16 cellular contexts compared by ENCODE assay signal in the genomic region with DNA sequence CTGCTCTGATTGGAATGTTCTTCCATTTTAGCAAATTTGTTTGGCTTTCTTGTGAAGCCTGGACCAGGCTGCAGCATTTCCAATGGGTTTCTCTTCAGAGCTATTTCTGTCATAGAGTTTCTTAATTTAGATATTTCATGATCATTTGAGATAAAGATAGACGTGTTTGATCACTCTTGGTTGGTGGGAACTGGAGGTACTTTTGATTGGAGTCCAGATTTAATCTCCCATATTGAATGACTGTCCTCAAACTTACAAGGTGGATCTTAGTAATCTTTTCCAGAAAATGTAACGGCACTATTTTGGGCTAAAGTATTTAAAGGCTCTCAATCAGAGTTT. TPM values are rescaled to one million over a fixed set of nuclear protein-coding genes. Genes with fewer than 3 reads are reported as not detected.
A peak's percentile ranks its signal among the peaks of the same experiment; 100 is the strongest.
DNase-seq lines count a peak whose midpoint lies in the region; ATAC-seq and TF ChIP-seq lines count a peak whose summit lies in the region.
"Had no signal": no experiment of that assay in that cellular context is flagged by ENCODE, and none has a peak within 500 bp of the region (broad histone marks: within the 10 kb centered on the region; RNA-seq: fewer than 3 reads in every experiment).

No MANE protein-coding gene starts in this region.

- no peak overlapping the region for H2BK120ac ChIP-seq in H9 (ENCODE audit: low read depth, low read length, poor library complexity, severe bottlenecking)

- WGBS in psoas muscle, 3 donors, result 17 to 31% (median 23%) methylated on average over 2 of the region's 2 CpGs
- WGBS in transverse colon (ENCODE audit: low coverage in 1 of 2), 2 donors, result 68 to 75% methylated on average over 2 of the region's 2 CpGs
- WGBS in H9 (ENCODE audit: extremely low coverage, insufficient read length, low lambda C conversion rate), result no CpG with 5 or more reads among the region's 2 CpGs

- peaks cover 5 to 15% of the 10 kb centered on the region in 2 donors for H3K4me1 ChIP-seq in ascending aorta
- peaks cover 73% of the 10 kb centered on the region for H3K4me1 ChIP-seq in psoas muscle
- H3K4me1 ChIP-seq in transverse colon, result peaks cover 0 to 9% (median 0%) of the 10 kb centered on the region in 4 donors
- no peaks in the 10 kb centered on the region for H3K4me1 ChIP-seq in H9 (ENCODE audit: insufficient read depth, low read length)

- H3K36me3 Mint-ChIP-seq in mesothelial cell of epicardium (no peaks in the 10 kb centered on the region), H9 (ENCODE audit: insufficient read depth in 1 of 3, low read depth in 3 of 3) (no peaks in the 10 kb centered on the region)

- intact Hi-C loops in ascending aorta (cut with DNase I), result loop anchor here (2.0 to 10.0 kb wide), 3 partner anchors 30 to 92 kb away; a partner anchor contains a TSS
- intact Hi-C loops in psoas muscle (cut with DNase I), result no loop called here
- intact Hi-C loops in transverse colon (cut with DNase I; ENCODE audit: low total_unique reads), result no loop called here

- no peak overlapping the region for H2BK15ac ChIP-seq in H9 (ENCODE audit: low read depth, low read length)

- H3K36me3 ChIP-seq in ascending aorta, result no peaks in the 10 kb centered on the region
- peaks cover 0 to 7% of the 10 kb centered on the region in 2 donors for H3K36me3 ChIP-seq in psoas muscle (ENCODE audit: insufficient read depth in 1 of 2, low read depth in 1 of 2)
- H3K36me3 ChIP-seq in transverse colon, result no peaks in the 10 kb centered on the region
- H3K36me3 ChIP-seq: MG63 had no signal

- no peak overlapping the region for H3K4ac ChIP-seq in H9 (ENCODE audit: low read depth, low read length)

- H3K23me2 ChIP-seq in H9 (ENCODE audit: insufficient read length, low read depth, low read length, poor library complexity, severe bottlenecking), result no peaks in the 10 kb centered on the region

- no peak overlapping the region for H3K56ac ChIP-seq in H9 (ENCODE audit: insufficient read length, low read depth, low read length)

- H3K9ac ChIP-seq in H9 (ENCODE audit: extremely low read depth, insufficient read length, low read length), result no peak overlapping the region

- no peak for TF ChIP-seq CTCF in ascending aorta (IDR thresholded peaks at IDR 0.05)
- TF ChIP-seq CTCF in mesothelial cell of epicardium (IDR thresholded peaks at IDR 0.05; ENCODE audit: unreplicated experiment), result no peak
- TF ChIP-seq CTCF in psoas muscle (IDR thresholded peaks at IDR 0.05), result no peak
- no peak for TF ChIP-seq CTCF in transverse colon (IDR thresholded peaks at IDR 0.05)
- TF ChIP-seq CTCF in H9 (conservative IDR thresholded peaks at IDR 0.05), result no peak

- H3K4me3 ChIP-seq in ascending aorta (peak overlapping the region in 1 of 2 donors; percentile 22), psoas muscle (peak overlapping the region; percentile 9), transverse colon (no peak overlapping the region)
- H3K4me3 ChIP-seq: MG63, PC-9 had no signal

- H3K9me3 ChIP-seq in ascending aorta (no peaks in the 10 kb centered on the region), psoas muscle (no peaks in the 10 kb centered on the region), transverse colon (no peaks in the 10 kb centered on the region), H9 (ENCODE audit: control insufficient read depth, low read depth, low read length) (no peaks in the 10 kb centered on the region)
- H3K9me3 ChIP-seq: MG63 had no signal

- no peaks in the 10 kb centered on the region for H3K79me1 ChIP-seq in H9 (ENCODE audit: insufficient read depth, low read depth, low read length, poor library complexity, severe bottlenecking)

- no peak overlapping the region for H3K4me3 Mint-ChIP-seq in mesothelial cell of epicardium
- no peak overlapping the region for H3K4me3 Mint-ChIP-seq in H9
- H3K4me3 Mint-ChIP-seq: CD14-positive monocyte had no signal

- peak in 1 of 2 donors; percentile 74 for DNase-seq in ascending aorta (ENCODE audit: low spot score in 2 of 2)
- DNase-seq in mesothelial cell of epicardium (ENCODE audit: low spot score in 2 of 2, unreplicated experiment in 2 of 2), result no peak
- DNase-seq in psoas muscle, result no peak
- DNase-seq in transverse colon, result no peak
- no peak for DNase-seq in H9
- DNase-seq: DMS 273 treated with DMSO at 0.1 percent for 48 hours, Karpas-422, MG63, NCI-H1092, NCI-H2081 treated with DMSO at 0.1 percent for 48 hours, NCI-H510A, NCI-H774, PC-9 had no signal

- no peak overlapping the region for H3K14ac ChIP-seq in H9 (ENCODE audit: insufficient read depth, low read length)

- no peaks in the 10 kb centered on the region for H3K27me3 ChIP-seq in ascending aorta
- no peaks in the 10 kb centered on the region for H3K27me3 ChIP-seq in psoas muscle (ENCODE audit: insufficient read depth in 3 of 3, low read length in 2 of 3)
- no peaks in the 10 kb centered on the region for H3K27me3 ChIP-seq in transverse colon
- H3K27me3 ChIP-seq in H9 (ENCODE audit: insufficient read depth, low read length), result no peaks in the 10 kb centered on the region
- H3K27me3 ChIP-seq: MG63 had no signal

- H3K4me2 ChIP-seq in H9 (ENCODE audit: insufficient read depth, insufficient read length, low read length), result no peak overlapping the region
- H3K4me2 ChIP-seq: PC-9 had no signal

- no peak for TF ChIP-seq POLR2A in transverse colon (IDR thresholded peaks at IDR 0.05)

- H3K27ac Mint-ChIP-seq in mesothelial cell of epicardium, result peak overlapping the region; percentile 33
- H3K27ac Mint-ChIP-seq in H9, result no peak overlapping the region
- H3K27ac Mint-ChIP-seq: CD14-positive monocyte had no signal

- no peak overlapping the region for H3T11ph ChIP-seq in H9 (ENCODE audit: low read length)

- no peaks in the 10 kb centered on the region for H4K20me1 ChIP-seq in H9 (ENCODE audit: control insufficient read depth, insufficient read depth, insufficient read length)

- H2BK5ac ChIP-seq in H9 (ENCODE audit: insufficient read length, low read length), result no peak overlapping the region

- H3K27me3 Mint-ChIP-seq in mesothelial cell of epicardium (ENCODE audit: low read depth), result peaks cover 2% of the 10 kb centered on the region
- no peaks in the 10 kb centered on the region for H3K27me3 Mint-ChIP-seq in H9 (ENCODE audit: low read depth)

- in situ Hi-C loops in transverse colon (cut with MboI; ENCODE audit: low pct_ligation_motif_present in 1 of 4, low pct_unique_long_range_greater_than_20kb in 1 of 4, low sequenced_read_pairs in 3 of 4), result no loop called here

- no peak overlapping the region for H2BK20ac ChIP-seq in H9 (ENCODE audit: low read depth, low read length, poor library complexity, severe bottlenecking)

- no peak overlapping the region for H2AFZ ChIP-seq in H9 (ENCODE audit: low read length)
- H2AFZ ChIP-seq: PC-9 had no signal

- no peak overlapping the region for H3K18ac ChIP-seq in H9 (ENCODE audit: insufficient read length, low read depth, low read length)

- no peak overlapping the region for H3K23ac ChIP-seq in H9 (ENCODE audit: insufficient read length, low read depth, low read length)

- H2BK12ac ChIP-seq in H9 (ENCODE audit: insufficient read length, low read depth, low read length), result no peak overlapping the region

- H4K8ac ChIP-seq in H9 (replicated peaks; ENCODE audit: insufficient read length, low read depth, low read length), result no peak overlapping the region

- ATAC-seq in psoas muscle (peak; percentile 60 to 88 (median 82)), HG03442 (IDR thresholded peaks at IDR 0.05; ENCODE audit: unreplicated experiment) (no peak), HG03460 (IDR thresholded peaks at IDR 0.05; ENCODE audit: unreplicated experiment) (no peak)

- TF ChIP-seq EP300 in transverse colon (IDR thresholded peaks at IDR 0.05; ENCODE audit: low read depth), result no peak

- H4K91ac ChIP-seq in H9 (ENCODE audit: insufficient read length, low read depth, low read length), result no peak overlapping the region

- H3K9me3 Mint-ChIP-seq in mesothelial cell of epicardium (peaks cover 11% of the 10 kb centered on the region), H9 (no peaks in the 10 kb centered on the region)

- no peak overlapping the region for H2AK5ac ChIP-seq in H9 (ENCODE audit: insufficient read length, low read length)

- H3K27ac ChIP-seq in ascending aorta, result peak overlapping the region; percentile 77 to 83
- H3K27ac ChIP-seq in psoas muscle, result peak overlapping the region; percentile 88
- H3K27ac ChIP-seq in transverse colon, result peak overlapping the region in 3 of 4 donors; percentile 31 to 60 (median 41)
- no peak overlapping the region for H3K27ac ChIP-seq in H9 (ENCODE audit: insufficient read length, low read depth, low read length)
- H3K27ac ChIP-seq: PC-9 had no signal

- H3K79me2 ChIP-seq in H9 (ENCODE audit: insufficient read depth, low read length), result no peaks in the 10 kb centered on the region

- H4K5ac ChIP-seq in H9 (ENCODE audit: insufficient read length, low read depth, low read length), result no peak overlapping the region

- H3K4me1 Mint-ChIP-seq in mesothelial cell of epicardium (peaks cover 13% of the 10 kb centered on the region), H9 (peaks cover 0 to 3% of the 10 kb centered on the region in 2 experiments; a peak in 2 of 4 replicates)

RNA-seq across cellular contexts. Expression of a gene that starts 29.2 kb away (rescaled TPM):
- total RNA-seq in ascending aorta, result 52.3 TPM
- 5.1 to 5.5 TPM (median 5.4 TPM) in 3 replicates for total RNA-seq in mesothelial cell of epicardium
- 10 to 100 TPM; 33.6 to 94.9 (median 65.4) TPM for total RNA-seq in psoas muscle
- 10 to 100 TPM in 1 of 3 donors, 1 to 10 TPM in 2; 6.0 to 34.5 (median 7.9) TPM for polyA plus RNA-seq in psoas muscle
- 1 to 10 TPM; 1.4 to 4.5 (median 3.8) TPM for total RNA-seq in transverse colon
- 2.3 and 2.4 TPM in 2 replicates for total RNA-seq in H9 (2021)

Comparison
In these comparisons a context has a peak if more than half of its experiments do, and no peak if none do; other contexts are left out.
1. ATAC-seq: peak in psoas muscle (4 of 4); none in HG03442 (single experiment) and HG03460 (single experiment).